9 cellular contexts compared by ENCODE assay signal in genomic region chr4:140098481-140099132, GRCh38. TPM values are rescaled to one million over a fixed set of nuclear protein-coding genes. Genes with fewer than 3 reads are reported as not detected.
A peak's percentile ranks its signal among the peaks of the same experiment; 100 is the strongest.
DNase-seq lines count a peak whose midpoint lies in the region; ATAC-seq and TF ChIP-seq lines count a peak whose summit lies in the region.
"Had no signal": no experiment of that assay in that cellular context is flagged by ENCODE, and none has a peak within 500 bp of the region (broad histone marks: within the 10 kb centered on the region; RNA-seq: fewer than 3 reads in every experiment).

No MANE protein-coding gene starts in this region.

- peak overlapping the region; percentile 67 for H3K4me3 ChIP-seq in Loucy (ENCODE audit: low read length, poor library complexity, severe bottlenecking)
- peak overlapping the region; percentile 17 to 23 for H3K4me3 ChIP-seq in duodenal mucosa (ENCODE audit: low read depth in 1 of 2, low read length in 2 of 2)

- DNase-seq in AG08395 (ENCODE audit: low spot score) (peak; percentile 46), naive B cell (no peak), GDM1 (lab: John Stamatoyannopoulos, UW) (no peak), NCI-H748 treated with DMSO at 0.1 percent for 48 hours (lab: John Stamatoyannopoulos, UW) (no peak), mesenteric fat pad (ENCODE audit: low spot score) (no peak)
- DNase-seq: activated B cell treated with CpG ODN at 0.5 μM for 24 hours had no signal

- no peak for ATAC-seq in naive B cell (ENCODE audit: low read depth in 2 of 2)
- ATAC-seq in GM21447 (IDR thresholded peaks at IDR 0.05; ENCODE audit: unreplicated experiment) = no peak

- no peak overlapping the region for H3K27ac ChIP-seq in duodenal mucosa (ENCODE audit: low read depth, low read length)

- peaks cover 6 to 8% of the 10 kb centered on the region in 2 donors for H3K36me3 Mint-ChIP-seq in naive B cell

- 0 out of 2 replicates have a peak, but pooled peaks have one; percentile 9 for TF ChIP-seq CTCF in Loucy (conservative IDR thresholded peaks at IDR 0.05; ENCODE audit: low read length)

- H3K27ac Mint-ChIP-seq in naive B cell = peak overlapping the region in 5 of 6 donors; percentile 23 to 93 (median 50)
- H3K27ac Mint-ChIP-seq: activated B cell treated with CpG ODN at 0.5 μM for 24 hours had no signal

- H3K27me3 ChIP-seq in Loucy (ENCODE audit: insufficient read depth, low read length, poor library complexity, severe bottlenecking) = no peaks in the 10 kb centered on the region
- no peaks in the 10 kb centered on the region for H3K27me3 ChIP-seq in duodenal mucosa (ENCODE audit: control insufficient read depth in 1 of 2, insufficient read depth in 2 of 2, low read length in 2 of 2)

- H3K27me3 Mint-ChIP-seq in naive B cell = no peaks in the 10 kb centered on the region

- no peaks in the 10 kb centered on the region for H3K36me3 ChIP-seq in Loucy (ENCODE audit: insufficient read depth, low read length)
- no peaks in the 10 kb centered on the region for H3K36me3 ChIP-seq in duodenal mucosa (ENCODE audit: control insufficient read depth in 1 of 2, insufficient read depth in 2 of 2, low read length in 2 of 2)

- H3K4me3 Mint-ChIP-seq in naive B cell = peak overlapping the region in 6 of 8 donors; percentile 45 to 68 (median 60)
- H3K4me3 Mint-ChIP-seq: activated B cell treated with CpG ODN at 0.5 μM for 24 hours had no signal

- H3K4me1 Mint-ChIP-seq in naive B cell = peaks cover 59 to 72% (median 68%) of the 10 kb centered on the region in 3 donors

- peaks cover 91% of the 10 kb centered on the region for H3K79me2 ChIP-seq in Loucy (ENCODE audit: insufficient read depth, low read length)

- H3K4me1 ChIP-seq in Loucy (ENCODE audit: insufficient read depth, low read length, poor library complexity, severe bottlenecking) = peaks cover 100% of the 10 kb centered on the region
- H3K4me1 ChIP-seq in duodenal mucosa (ENCODE audit: control insufficient read depth in 1 of 2, insufficient read depth in 2 of 2, low read length in 2 of 2) = peaks cover 26 to 48% of the 10 kb centered on the region in 2 donors

- no peak overlapping the region for H2AFZ ChIP-seq in Loucy (ENCODE audit: low read length)

- peak overlapping the region; percentile 92 for H3K4me2 ChIP-seq in Loucy (ENCODE audit: low read depth, low read length, poor library complexity, severe bottlenecking)

- H3K9ac ChIP-seq in Loucy (ENCODE audit: low read depth, low read length, poor library complexity, severe bottlenecking) (peak overlapping the region; percentile 66), duodenal mucosa (ENCODE audit: low read depth in 1 of 2, low read length in 2 of 2) (no peak overlapping the region)

- no peaks in the 10 kb centered on the region for H4K20me1 ChIP-seq in Loucy (ENCODE audit: insufficient read depth, low read length, poor library complexity, severe bottlenecking)

- H3K9me3 Mint-ChIP-seq in naive B cell = peaks cover 0 to 7% (median 0%) of the 10 kb centered on the region in 7 donors

- H3K9me2 ChIP-seq in Loucy (replicated peaks; ENCODE audit: low read depth, low read length) = no peaks in the 10 kb centered on the region

- H3F3A ChIP-seq in Loucy (ENCODE audit: low read depth) = peaks cover 19% of the 10 kb centered on the region

- H3K9me3 ChIP-seq in Loucy (ENCODE audit: insufficient read depth, low read depth, low read length) (no peaks in the 10 kb centered on the region), duodenal mucosa (ENCODE audit: control insufficient read depth in 1 of 2, low read length in 2 of 2) (no peaks in the 10 kb centered on the region)

RNA-seq across cellular contexts. Expression of gene MAML3, which starts 55.4 kb away (rescaled TPM):
- 1 to 10 TPM in 3 of 6 donors, under 1 TPM in 3; 0.37 to 2.7 (median 1.1) TPM for polyA plus RNA-seq in naive B cell (ENCODE audit: low read depth in 6 of 6)
- 7.3 TPM for total RNA-seq in mesenteric fat pad
